ENCODE assay signal across 8 cellular contexts in the genomic region with DNA sequence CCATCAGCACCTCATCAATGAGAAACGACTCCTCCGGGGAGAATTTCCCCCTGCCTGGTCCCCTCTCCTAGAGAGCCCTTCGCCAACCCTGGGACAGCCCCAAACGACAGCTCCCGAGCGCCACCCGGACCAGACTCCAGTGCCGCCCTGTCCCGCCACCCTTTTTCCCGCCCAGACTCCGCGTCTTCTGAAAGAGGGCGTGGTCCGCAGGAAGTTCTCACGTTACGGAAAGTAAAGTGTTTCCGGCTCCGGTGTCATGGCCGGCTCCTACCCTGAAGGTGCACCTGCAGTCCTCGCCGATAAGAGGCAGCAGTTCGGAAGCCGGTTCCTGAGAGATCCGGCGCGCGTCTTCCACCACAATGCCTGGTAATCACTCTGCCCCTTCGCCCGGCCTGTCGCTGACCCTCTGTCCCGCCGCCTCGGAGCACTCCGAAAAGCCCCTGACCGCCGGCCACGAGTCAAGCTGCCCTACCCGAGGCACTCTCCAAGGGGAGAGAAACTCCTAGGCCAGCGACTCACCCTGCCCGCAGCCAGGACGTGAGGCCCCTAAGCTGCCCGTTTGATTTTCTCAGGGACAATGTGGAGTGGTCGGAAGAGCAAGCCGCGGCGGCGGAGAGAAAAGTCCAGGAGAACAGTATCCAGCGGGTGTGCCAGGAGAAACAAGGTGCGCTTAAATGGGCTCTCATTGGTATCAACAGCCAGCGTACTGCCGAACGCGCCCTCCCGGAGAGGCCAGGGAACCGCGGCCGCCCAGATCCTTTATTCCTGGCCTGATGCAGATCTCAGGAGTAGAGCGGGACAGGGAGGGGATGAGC. TPM values are rescaled to one million over a fixed set of nuclear protein-coding genes. Genes with fewer than 3 reads are reported as not detected.
A peak's percentile ranks its signal among the peaks of the same experiment; 100 is the strongest.
DNase-seq lines count a peak whose midpoint lies in the region; ATAC-seq and FAIRE-seq lines count a peak whose summit lies in the region.
"Not testable (repeated sequence)": the region's sequence is repeated elsewhere in the genome, so short reads cannot be mapped to it uniquely, and the experiment has no call there.

A gene with protein sequence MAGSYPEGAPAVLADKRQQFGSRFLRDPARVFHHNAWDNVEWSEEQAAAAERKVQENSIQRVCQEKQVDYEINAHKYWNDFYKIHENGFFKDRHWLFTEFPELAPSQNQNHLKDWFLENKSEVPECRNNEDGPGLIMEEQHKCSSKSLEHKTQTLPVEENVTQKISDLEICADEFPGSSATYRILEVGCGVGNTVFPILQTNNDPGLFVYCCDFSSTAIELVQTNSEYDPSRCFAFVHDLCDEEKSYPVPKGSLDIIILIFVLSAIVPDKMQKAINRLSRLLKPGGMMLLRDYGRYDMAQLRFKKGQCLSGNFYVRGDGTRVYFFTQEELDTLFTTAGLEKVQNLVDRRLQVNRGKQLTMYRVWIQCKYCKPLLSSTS (plus strand): TSS at position 251 of the 815 bp plus-strand sequence. CDS start 6 bp downstream, at position 257.

- peak; percentile 94 for ATAC-seq in GM21381 (IDR thresholded peaks at IDR 0.05; ENCODE audit: unreplicated experiment)

- peak; percentile 83 for FAIRE-seq in HTR-8/SVneo (lab: Jason Lieb, UNC)

- H3K4me1 ChIP-seq in endocrine pancreas (ENCODE audit: control insufficient read depth, insufficient read depth, low read length), result not testable (repeated sequence)

- peak within 1 kb of the TSS; percentile 75 for H3K4me3 ChIP-seq in endocrine pancreas (ENCODE audit: control insufficient read depth, insufficient read depth, low read length)

- DNase-seq in D341Med (ENCODE audit: low spot score) (peak; percentile 89), HTR-8/SVneo (ENCODE audit: insufficient read length, low spot score) (peak; percentile 85), NOMO-1 (lab: John Stamatoyannopoulos, UW; ENCODE audit: unreplicated experiment in 2 of 2) (peak; percentile 73 to 90), mesenteric fat pad (ENCODE audit: low spot score) (peak; percentile 92)
- DNase-seq in stimulated activated CD8-positive, alpha-beta memory T cell treated with anti-CD3 and anti-CD28 coated beads, Interleukin-15, amount 100 ng/mL, for 1 hour (ENCODE audit: low read depth), result peak; percentile 73

- CTCF ChIA-PET in activated CD8-positive, alpha-beta memory T cell treated with anti-CD3 and anti-CD28 coated beads for 36 hours (lab: Charles Lee), result not testable (repeated sequence)

- not testable (repeated sequence) for H3K9me3 ChIP-seq in endocrine pancreas (ENCODE audit: control insufficient read depth, low read length)

- peak within 1 kb of the TSS; percentile 51 for H3K9ac ChIP-seq in endocrine pancreas (ENCODE audit: control insufficient read depth, insufficient read depth, low read length)

- H3K36me3 ChIP-seq in endocrine pancreas (ENCODE audit: control insufficient read depth, insufficient read depth, low read length), result not testable (repeated sequence)

- not testable (repeated sequence) for H3K27me3 ChIP-seq in endocrine pancreas (ENCODE audit: control insufficient read depth, insufficient read depth, low read length)

- POLR2A ChIA-PET in activated CD8-positive, alpha-beta memory T cell treated with anti-CD3 and anti-CD28 coated beads for 36 hours (lab: Charles Lee), result not testable (repeated sequence)

RNA-seq across cellular contexts. Expression of the gene that starts here (rescaled TPM):
- 10 to 100 TPM; 37.9 to 39.0 TPM for total RNA-seq in activated CD8-positive, alpha-beta memory T cell treated with anti-CD3 and anti-CD28 coated beads for 36 hours
- 17.4 TPM for total RNA-seq in mesenteric fat pad

Comparison
In these comparisons a context has a peak if more than half of its experiments do, and no peak if none do; other contexts are left out.
1. Peak in every context shown above with its lines: DNase-seq, ATAC-seq and H3K4me3 ChIP-seq.